Comparison of ENCODE assay signal across 14 cellular contexts in the genomic region with DNA sequence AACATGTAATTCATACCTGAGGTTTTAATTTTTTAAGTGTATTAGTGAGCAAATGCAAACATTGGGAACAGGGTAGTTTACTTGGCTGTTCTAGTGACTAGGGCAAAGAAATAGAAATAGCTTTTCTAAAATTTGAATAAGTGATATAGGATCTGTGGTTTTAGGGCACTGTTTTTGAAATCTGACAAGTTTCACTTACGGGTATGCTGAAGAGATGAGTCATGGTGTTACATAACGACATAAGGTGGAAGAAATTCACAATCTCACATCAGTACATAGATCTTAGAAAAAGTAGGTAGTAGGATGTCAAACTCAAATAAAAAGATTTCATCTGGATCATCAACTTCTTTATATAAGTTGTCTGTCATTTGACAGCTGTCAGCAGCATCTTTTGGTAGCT.
DNase-seq lines count a peak whose midpoint lies in the region; ATAC-seq, FAIRE-seq and TF ChIP-seq lines count a peak whose summit lies in the region.
"Had no signal": no experiment of that assay in that cellular context is flagged by ENCODE, and none has a peak within 500 bp of the region (broad histone marks: within the 10 kb centered on the region; RNA-seq: fewer than 3 reads in every experiment).

No MANE protein-coding gene starts in this region.

- no peaks in the 10 kb centered on the region for H3K27me3 ChIP-seq in bronchial epithelial cell (ENCODE audit: control insufficient read depth, insufficient read depth, low read length)
- H3K27me3 ChIP-seq: pancreas had no signal

- no peak overlapping the region for H3K4me3 ChIP-seq in bronchial epithelial cell (ENCODE audit: low read depth, low read length)
- H3K4me3 ChIP-seq: pancreas had no signal

- ATAC-seq in GM18502 (IDR thresholded peaks at IDR 0.05; ENCODE audit: poor library complexity, unreplicated experiment) (peak; percentile 65), GM21515 (IDR thresholded peaks at IDR 0.05; ENCODE audit: unreplicated experiment) (no peak)
- ATAC-seq: pancreas; stimulated activated effector memory CD8-positive, alpha-beta T cell treated with anti-CD3 and anti-CD28 coated beads, Interleukin-12 subunit alpha, Interleukin-12 subunit beta, amount 100 ng/mL, for 72 hours had no signal

- no peak for TF ChIP-seq CTCF in bronchial epithelial cell (IDR thresholded peaks at IDR 0.05; ENCODE audit: insufficient read depth, low read length, severe bottlenecking)

- DNase-seq in HCEC 1CT (peak; percentile 9), LHCN-M2 (ENCODE audit: low read depth) (peak; percentile 24), bronchial epithelial cell (ENCODE audit: low read depth) (peak; percentile 70), NCI-H1417 treated with DMSO at 0.1 percent for 48 hours (lab: John Stamatoyannopoulos, UW) (no peak), RPMI8226 (no peak), foreskin melanocyte (no peak)
- DNase-seq: activated CD4-positive, alpha-beta T cell treated with anti-CD3 and anti-CD28 coated beads, Interleukin-2, amount 50 U/mL, for 48 hours; activated gamma-delta T cell treated with Interleukin-2 at 50 U/mL for 16 hours; DMS53; erythroblast; pancreas had no signal

- FAIRE-seq in bronchial epithelial cell (lab: Jason Lieb, UNC), result no peak
- FAIRE-seq: pancreas had no signal

- no peaks in the 10 kb centered on the region for H3K36me3 ChIP-seq in bronchial epithelial cell (ENCODE audit: control insufficient read depth, insufficient read depth, low read length)
- H3K36me3 ChIP-seq: pancreas had no signal

Comparison
In these comparisons a context has a peak if more than half of its experiments do, and no peak if none do; other contexts are left out.
1. DNase-seq: peak in HCEC 1CT (single experiment), LHCN-M2 (single experiment) and bronchial epithelial cell (single experiment); none in NCI-H1417 treated with DMSO at 0.1 percent for 48 hours (single experiment), RPMI8226 (single experiment) and foreskin melanocyte (single experiment).